4 cellular contexts compared by ENCODE assay signal in the genomic region with DNA sequence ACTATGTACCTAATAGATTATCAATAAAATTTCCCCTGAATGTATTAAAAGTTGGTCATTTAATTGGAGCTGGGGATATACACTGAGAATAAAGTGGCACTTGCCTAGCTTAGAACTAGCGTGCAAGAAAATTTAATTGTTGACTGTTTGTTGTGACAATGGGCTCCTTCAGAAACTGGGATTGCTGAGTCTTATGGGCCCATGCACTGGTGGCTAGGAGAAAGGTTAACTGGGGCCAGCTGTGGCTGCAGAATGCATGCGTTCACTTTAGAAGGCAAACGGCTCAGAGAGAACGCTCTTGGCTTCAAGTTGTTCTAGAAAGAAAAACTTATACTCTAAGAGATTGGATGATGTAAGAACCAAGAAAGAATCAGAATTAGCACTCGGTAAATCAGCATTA.
"Had no signal": no experiment of that assay in that cellular context is flagged by ENCODE, and none has a peak within 500 bp of the region (broad histone marks: within the 10 kb centered on the region; RNA-seq: fewer than 3 reads in every experiment).

No MANE protein-coding gene starts in this region.

- ATAC-seq: GM23338 had no signal

- H3K4me3 Mint-ChIP-seq: GM23338, H9, IgD-negative memory B cell had no signal

- H3K27ac Mint-ChIP-seq: GM23338, H9, IgD-negative memory B cell had no signal

- H3K36me3 Mint-ChIP-seq: IgD-negative memory B cell had no signal

- DNase-seq: H9, HCEC 1CT had no signal
